15 cellular contexts compared by ENCODE assay signal in the genomic region with DNA sequence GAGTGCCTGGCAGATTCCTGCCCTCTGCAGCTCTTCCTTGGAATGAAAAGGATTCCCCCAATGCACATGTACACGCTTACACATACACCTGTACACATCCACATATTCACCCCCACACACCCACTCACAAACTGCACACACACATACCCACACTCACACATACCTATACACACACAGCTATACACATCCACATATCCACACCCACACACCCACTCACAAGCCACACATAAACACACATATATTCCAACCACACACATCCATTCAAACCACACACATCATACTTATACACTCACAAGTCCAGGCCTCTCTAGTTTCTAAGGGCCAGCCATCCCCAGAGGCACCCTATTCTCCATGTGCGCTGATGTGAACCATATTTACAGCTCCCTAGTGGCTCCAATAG. TPM values are rescaled to one million over a fixed set of nuclear protein-coding genes. Genes with fewer than 3 reads are reported as not detected.
DNase-seq lines count a peak whose midpoint lies in the region; ATAC-seq and TF ChIP-seq lines count a peak whose summit lies in the region.
"Had no signal": no experiment of that assay in that cellular context is flagged by ENCODE, and none has a peak within 500 bp of the region (broad histone marks: within the 10 kb centered on the region; RNA-seq: fewer than 3 reads in every experiment).

No MANE protein-coding gene starts in this region.

- H3K4me1 ChIP-seq in heart right ventricle (peaks cover 10 to 97% (median 76%) of the 10 kb centered on the region in 9 donors), esophagus muscularis mucosa (peaks cover 49 to 88% (median 83%) of the 10 kb centered on the region in 4 donors), neutrophil (ENCODE audit: control insufficient read depth in 1 of 2, insufficient read depth in 1 of 2, low read depth in 1 of 2, low read length in 1 of 2) (peaks cover 58 to 60% of the 10 kb centered on the region in 2 experiments), uterus (peaks cover 24 to 28% of the 10 kb centered on the region in 2 donors)

- ATAC-seq in heart right ventricle = no peak
- ATAC-seq in left cardiac atrium = no peak
- ATAC-seq in GM21723 (IDR thresholded peaks at IDR 0.05; ENCODE audit: unreplicated experiment) = no peak
- ATAC-seq: activated T-cell treated with anti-CD3 and anti-CD28 coated beads, Interleukin-2, amount 50 U/mL, for 72 hours had no signal

- H3K36me3 ChIP-seq in heart right ventricle = peaks cover 0 to 6% (median 0%) of the 10 kb centered on the region in 9 donors
- no peaks in the 10 kb centered on the region for H3K36me3 ChIP-seq in esophagus muscularis mucosa
- peaks cover 23% of the 10 kb centered on the region for H3K36me3 ChIP-seq in neutrophil
- no peaks in the 10 kb centered on the region for H3K36me3 ChIP-seq in uterus
- H3K36me3 ChIP-seq: tibial artery had no signal

- TF ChIP-seq CTCF in heart right ventricle (IDR thresholded peaks at IDR 0.05) = no peak
- no peak for TF ChIP-seq CTCF in esophagus muscularis mucosa (IDR thresholded peaks at IDR 0.05)
- no peak for TF ChIP-seq CTCF in neutrophil (IDR thresholded peaks at IDR 0.05)
- TF ChIP-seq CTCF in uterus (IDR thresholded peaks at IDR 0.05) = no peak

- WGBS in heart right ventricle, 2 donors = 93 to 95% methylated on average over 2 of the region's 2 CpGs
- 94% methylated on average over 2 of the region's 2 CpGs for WGBS in esophagus muscularis mucosa

- no peak for TF ChIP-seq POLR2A in esophagus muscularis mucosa (IDR thresholded peaks at IDR 0.05; ENCODE audit: low read depth)
- no peak for TF ChIP-seq POLR2A in uterus (IDR thresholded peaks at IDR 0.05)

- no peak overlapping the region for H3K4me3 ChIP-seq in heart right ventricle
- no peak overlapping the region for H3K4me3 ChIP-seq in esophagus muscularis mucosa
- H3K4me3 ChIP-seq in neutrophil (ENCODE audit: low read depth in 1 of 2, low read length in 1 of 2) = no peak overlapping the region
- H3K4me3 ChIP-seq in uterus = no peak overlapping the region
- H3K4me3 ChIP-seq: tibial artery had no signal

- peak overlapping the region in 7 of 10 donors; percentile 28 to 87 (median 59) for H3K27ac ChIP-seq in heart right ventricle
- peak overlapping the region in 3 of 4 donors; percentile 15 to 40 (median 38) for H3K27ac ChIP-seq in esophagus muscularis mucosa (replicated peaks in 1 of 4)
- H3K27ac ChIP-seq in neutrophil = peak overlapping the region; percentile 84
- H3K27ac ChIP-seq in uterus = peak overlapping the region; percentile 78 to 81

- no peak for DNase-seq in heart right ventricle
- DNase-seq in left cardiac atrium = no peak
- peak; percentile 42 for DNase-seq in esophagus muscularis mucosa (ENCODE audit: extremely low spot score)
- DNase-seq in uterus = no peak
- DNase-seq in DMS79 (lab: John Stamatoyannopoulos, UW) = no peak
- no peak for DNase-seq in NCI-H2081 treated with DMSO at 0.1 percent for 48 hours (lab: John Stamatoyannopoulos, UW)
- DNase-seq: activated CD4-positive, alpha-beta T cell treated with anti-CD3 and anti-CD28 coated beads for 4 hours; activated T-cell treated with anti-CD3 and anti-CD28 coated beads, Interleukin-2, amount 50 U/mL, for 72 hours; mesendoderm; MV-4-11; NCI-H345; T-helper 17 cell had no signal

- H3K27me3 ChIP-seq in heart right ventricle = no peaks in the 10 kb centered on the region
- H3K27me3 ChIP-seq in esophagus muscularis mucosa = no peaks in the 10 kb centered on the region
- H3K27me3 ChIP-seq in neutrophil = no peaks in the 10 kb centered on the region
- H3K27me3 ChIP-seq in uterus = no peaks in the 10 kb centered on the region
- H3K27me3 ChIP-seq: tibial artery had no signal

- intact Hi-C loops in heart right ventricle (cut with DNase I) = loop anchor here in 1 of 10 donors (5.0 kb wide), 1 partner anchor 39 kb away; no protein-coding TSS in a partner anchor
- intact Hi-C loops in left cardiac atrium (cut with DNase I) = no loop called here
- intact Hi-C loops in esophagus muscularis mucosa (cut with DNase I) = no loop called here
- intact Hi-C loops in uterus (cut with DNase I; ENCODE audit: low total_unique reads) = no loop called here

- TF ChIP-seq EP300 in esophagus muscularis mucosa (IDR thresholded peaks at IDR 0.05) = no peak

- H3K9me3 ChIP-seq in heart right ventricle (no peaks in the 10 kb centered on the region), esophagus muscularis mucosa (no peaks in the 10 kb centered on the region), neutrophil (no peaks in the 10 kb centered on the region), uterus (no peaks in the 10 kb centered on the region)
- H3K9me3 ChIP-seq: tibial artery had no signal

RNA-seq across cellular contexts. Expression of gene CYRIA, which starts 9.5 kb away (rescaled TPM):
- total RNA-seq in heart right ventricle (10 to 100 TPM in 1 of 10 donors, 1 to 10 TPM in 9; 1.5 to 10.6 (median 3.6) TPM), left cardiac atrium (1 to 10 TPM; 4.9 to 7.2 TPM), esophagus muscularis mucosa (10 to 100 TPM; 10.3 to 13.3 (median 11.2) TPM), uterus (10 to 100 TPM in 1 of 4 donors, 1 to 10 TPM in 3; 4.4 to 29.6 (median 8.1) TPM)
- 1 to 10 TPM; 1.2 to 1.3 TPM for polyA plus RNA-seq in heart right ventricle
